In genomic region chr7:130668258-130669050, GRCh38 we compare ENCODE assay signal across 8 cellular contexts. TPM values are rescaled to one million over a fixed set of nuclear protein-coding genes. Genes with fewer than 3 reads are reported as not detected.
DNase-seq lines count a peak whose midpoint lies in the region; ATAC-seq and TF ChIP-seq lines count a peak whose summit lies in the region.

COPG2 (minus strand) TSS chr7:130668748; CDS start chr7:130668668, 80 bp downstream.

- H3K4me3 Mint-ChIP-seq in HFFc6 (peak within 1 kb of the TSS; percentile 91), glutamatergic neuron (ENCODE audit: unreplicated experiment) (peak within 1 kb of the TSS; percentile 89)
- peak within 1 kb of the TSS; percentile 88 for H3K4me3 Mint-ChIP-seq in activated naive CD8-positive, alpha-beta T cell

- H3K27me3 ChIP-seq in ovary (no peaks in the 10 kb centered on the region), thoracic aorta (replicated peaks; ENCODE audit: insufficient read depth) (no peaks in the 10 kb centered on the region)

- H3K27ac ChIP-seq in ovary (peak within 1 kb of the TSS; percentile 86 to 87), thoracic aorta (peak within 1 kb of the TSS; percentile 60 to 71)

- H3K4me1 ChIP-seq in ovary (ENCODE audit: insufficient read depth) = peaks cover 2% of the 10 kb centered on the region
- H3K4me1 ChIP-seq in thoracic aorta (ENCODE audit: control insufficient read depth in 1 of 2, low read depth in 2 of 2) = peaks cover 0 to 3% of the 10 kb centered on the region in 2 donors

- H3K27me3 Mint-ChIP-seq in HFFc6 (ENCODE audit: insufficient read depth) (no peaks in the 10 kb centered on the region; the same call in 1 of the 2 replicates), glutamatergic neuron (ENCODE audit: unreplicated experiment) (peaks cover 4% of the 10 kb centered on the region)
- peaks cover 2% of the 10 kb centered on the region for H3K27me3 Mint-ChIP-seq in activated naive CD8-positive, alpha-beta T cell

- TF ChIP-seq EP300 in ovary (IDR thresholded peaks at IDR 0.05) = no peak

- intact Hi-C loops in ovary (cut with DNase I) = no loop called here

- H3K27ac Mint-ChIP-seq in HFFc6 (peak within 1 kb of the TSS; percentile 58), glutamatergic neuron (ENCODE audit: unreplicated experiment) (peak within 1 kb of the TSS; percentile 73)
- peak within 1 kb of the TSS; percentile 85 for H3K27ac Mint-ChIP-seq in activated naive CD8-positive, alpha-beta T cell

- H3K36me3 ChIP-seq in ovary (no peaks in the 10 kb centered on the region), thoracic aorta (no peaks in the 10 kb centered on the region)

- H3K4me3 ChIP-seq in GM12864 (ENCODE audit: low read depth, low read length) (peak within 1 kb of the TSS; percentile 68), ovary (peak within 1 kb of the TSS; percentile 64), thoracic aorta (peak within 1 kb of the TSS; percentile 86)

- H3K36me3 Mint-ChIP-seq in HFFc6 (ENCODE audit: low read depth) (peaks cover 6% of the 10 kb centered on the region; the same call in 1 of the 2 replicates), glutamatergic neuron (ENCODE audit: unreplicated experiment) (no peaks in the 10 kb centered on the region)
- H3K36me3 Mint-ChIP-seq in activated naive CD8-positive, alpha-beta T cell = no peaks in the 10 kb centered on the region

- peak; percentile 44 for TF ChIP-seq POLR2A in ovary (IDR thresholded peaks at IDR 0.05)

- H3K9me3 ChIP-seq in ovary (no peaks in the 10 kb centered on the region), thoracic aorta (no peaks in the 10 kb centered on the region)

- peak; percentile 38 for DNase-seq in GM12864 (ENCODE audit: low read depth)
- DNase-seq in HFFc6 = peak; percentile 58
- DNase-seq in MV-4-11 (lab: John Stamatoyannopoulos, UW) = peak; percentile 71
- DNase-seq in SKM-1 treated with dmso at 0.1 percent for 144 hours (lab: John Stamatoyannopoulos, UW; ENCODE audit: unreplicated experiment) = peak; percentile 81
- DNase-seq in glutamatergic neuron = peak; percentile 90
- DNase-seq in ovary = peak; percentile 84 to 94 (median 87)
- DNase-seq in thoracic aorta (ENCODE audit: low spot score) = peak; percentile 54

- 0 to 1% (median 1%) methylated on average over 64 to 84 of the region's 98 CpGs for WGBS in ovary, 3 donors

- TF ChIP-seq CTCF in GM12864 (IDR thresholded peaks at IDR 0.05; ENCODE audit: low read depth, low read length, missing control alignments) (no peak), HFFc6 (IDR thresholded peaks at IDR 0.05) (no peak), glutamatergic neuron (IDR thresholded peaks at IDR 0.05; ENCODE audit: partially characterized antibody, unreplicated experiment) (no peak), ovary (IDR thresholded peaks at IDR 0.05) (peak in 1 of 3 donors; percentile 29), thoracic aorta (IDR thresholded peaks at IDR 0.05) (no peak)

- H3K4me1 Mint-ChIP-seq in HFFc6 (ENCODE audit: low read depth) = peaks cover 25% of the 10 kb centered on the region
- H3K4me1 Mint-ChIP-seq in activated naive CD8-positive, alpha-beta T cell (ENCODE audit: low read depth) = peaks cover 15% of the 10 kb centered on the region
- peaks cover 4% of the 10 kb centered on the region for H3K4me1 Mint-ChIP-seq in glutamatergic neuron (ENCODE audit: low read depth, unreplicated experiment)

- H3K9me3 Mint-ChIP-seq in HFFc6 = no peaks in the 10 kb centered on the region
- H3K9me3 Mint-ChIP-seq in activated naive CD8-positive, alpha-beta T cell (ENCODE audit: low read depth) = no peaks in the 10 kb centered on the region
- H3K9me3 Mint-ChIP-seq in glutamatergic neuron (ENCODE audit: unreplicated experiment) = peaks cover 4% of the 10 kb centered on the region

- peak; percentile 86 for ATAC-seq in thoracic aorta (ENCODE audit: insufficient number of reproducible peaks, low FRiP score, low read depth)

RNA-seq across cellular contexts. Expression of gene COPG2, which starts in this region (rescaled TPM):
- total RNA-seq in HFFc6 (2021; fragmentation: NEBNext Ultra II Directional; extraction: Animal tissue kit (Norgen Biotek cat#: 25700)) = 10 to 100 TPM; 20.2 to 25.4 (median 23.9) TPM
- total RNA-seq in glutamatergic neuron (ENCODE audit: unreplicated experiment) (36.8 TPM), ovary (10 to 100 TPM; 23.8 to 64.1 (median 42.3) TPM), thoracic aorta (1 to 10 TPM; 8.8 to 9.5 TPM)
- polyA plus RNA-seq in ovary = 10 to 100 TPM; 25.3 to 51.4 TPM

Comparison
In these comparisons a context has a peak if more than half of its experiments do, and no peak if none do; other contexts are left out.
1. Peak in every context shown above with its lines: DNase-seq, ATAC-seq, H3K4me3 ChIP-seq and H3K27ac ChIP-seq.
2. DNase-seq: peak in every context shown above with its lines; median percentile 90 in glutamatergic neuron; 87 in ovary; 81 in SKM-1 treated with dmso at 0.1 percent for 144 hours; 71 in MV-4-11; 58 in HFFc6; 54 in thoracic aorta; 38 in GM12864.